Comparison of ENCODE assay signal across 17 cellular contexts in genomic region chr3:39910828-39911464, GRCh38.
DNase-seq lines count a peak whose midpoint lies in the region; FAIRE-seq and TF ChIP-seq lines count a peak whose summit lies in the region.
"Had no signal": no experiment of that assay in that cellular context is flagged by ENCODE, and none has a peak within 500 bp of the region (broad histone marks: within the 10 kb centered on the region; RNA-seq: fewer than 3 reads in every experiment).

No MANE protein-coding gene starts in this region.

- dilution Hi-C loops in keratinocyte (cut with MboI; ENCODE audit: extremely low pct_ligation_motif_present, low sequenced_read_pairs) = no loop called here

- intact Hi-C loops in transverse colon (cut with DNase I; ENCODE audit: low total_unique reads) = no loop called here

- H3K36me3 ChIP-seq in keratinocyte (ENCODE audit: control insufficient read depth in 2 of 2, extremely low read depth in 1 of 2, insufficient read depth in 2 of 2, low read length in 2 of 2) (no peaks in the 10 kb centered on the region), transverse colon (no peaks in the 10 kb centered on the region)
- H3K36me3 ChIP-seq: SJSA1 had no signal

- peak overlapping the region; percentile 26 for H3K27ac Mint-ChIP-seq in activated naive CD4-positive, alpha-beta T cell treated with anti-CD3 and anti-CD28 coated beads, Interleukin-2, amount 50 U/mL, for 24 hours
- peak overlapping the region in 3 of 5 experiments; percentile 78 to 89 (median 88) for H3K27ac Mint-ChIP-seq in brain
- H3K27ac Mint-ChIP-seq: nephron progenitor cell had no signal

- no peak for DNase-seq in activated naive CD4-positive, alpha-beta T cell (lab: John Stamatoyannopoulos, UW)
- DNase-seq in keratinocyte (ENCODE audit: low read depth, low spot score) (no peak), transverse colon (no peak), NCI-H226 (no peak)
- no peak for DNase-seq in stimulated activated CD4-positive, alpha-beta T cell treated with anti-CD3 and anti-CD28 coated beads, Interleukin-15, amount 100 ng/mL, for 24 hours
- no peak for DNase-seq in activated CD8-positive, alpha-beta memory T cell treated with anti-CD3 and anti-CD28 coated beads, Interleukin-2, amount 50 U/mL, for 4 hours
- DNase-seq: activated CD8-positive, alpha-beta memory T cell treated with anti-CD3 and anti-CD28 coated beads for 24 hours; activated effector memory CD4-positive, alpha-beta T cell treated with anti-CD3 and anti-CD28 coated beads, Interleukin-2, amount 50 U/mL, for 16 hours; hippocampal formation; stimulated activated naive CD8-positive, alpha-beta T cell treated with anti-CD3 and anti-CD28 coated beads, Interleukin-15, Interleukin-2, amounts not matched to agents 100 U/mL and 50 U/mL, for 24 hours had no signal

- H3K4me1 ChIP-seq in keratinocyte (ENCODE audit: control insufficient read depth, extremely low read depth, insufficient read depth, low read length) = peaks cover 10% of the 10 kb centered on the region
- peaks cover 0 to 29% (median 17%) of the 10 kb centered on the region in 4 donors for H3K4me1 ChIP-seq in transverse colon
- H3K4me1 ChIP-seq: A549, SJSA1 had no signal

- no peaks in the 10 kb centered on the region for H3K9me3 ChIP-seq in keratinocyte (ENCODE audit: control insufficient read depth, low read depth, low read length)
- H3K9me3 ChIP-seq in transverse colon = no peaks in the 10 kb centered on the region
- H3K9me3 ChIP-seq: A549, SJSA1 had no signal

- no peaks in the 10 kb centered on the region for H3K27me3 Mint-ChIP-seq in activated naive CD4-positive, alpha-beta T cell treated with anti-CD3 and anti-CD28 coated beads, Interleukin-2, amount 50 U/mL, for 24 hours
- no peaks in the 10 kb centered on the region for H3K27me3 Mint-ChIP-seq in brain

- peak; percentile 63 for FAIRE-seq in keratinocyte (lab: Jason Lieb, UNC)
- FAIRE-seq: A549 had no signal

- no peaks in the 10 kb centered on the region for H3K79me2 ChIP-seq in keratinocyte (ENCODE audit: control insufficient read depth, insufficient read depth, low read length)

- 22 to 47% methylated on average over 3 of the region's 3 CpGs for WGBS in transverse colon (ENCODE audit: low coverage in 1 of 2), 2 donors

- no peak overlapping the region for H3K4me2 ChIP-seq in keratinocyte (ENCODE audit: control insufficient read depth, extremely low read depth, insufficient read depth, low read depth, low read length)
- H3K4me2 ChIP-seq: A549 had no signal

- no peak overlapping the region for H3K9ac ChIP-seq in keratinocyte (ENCODE audit: control insufficient read depth, extremely low read depth, insufficient read depth, low read length)

- H3K27ac ChIP-seq in keratinocyte (ENCODE audit: control insufficient read depth, insufficient read depth, low read length) (no peak overlapping the region), transverse colon (peak overlapping the region; percentile 21 to 64 (median 42))
- H3K27ac ChIP-seq: A549, SJSA1 had no signal

- H3K4me3 ChIP-seq in keratinocyte (ENCODE audit: control insufficient read depth in 2 of 3, extremely low read depth in 1 of 3, insufficient read depth in 2 of 3, low read depth in 1 of 3, low read length in 3 of 3) (no peak overlapping the region), transverse colon (no peak overlapping the region)
- H3K4me3 ChIP-seq: A549, SJSA1 had no signal

- H3K9me1 ChIP-seq in keratinocyte (ENCODE audit: control insufficient read depth, extremely low read depth, insufficient read depth, low read length) = no peaks in the 10 kb centered on the region

- no peaks in the 10 kb centered on the region for H3K4me1 Mint-ChIP-seq in activated naive CD4-positive, alpha-beta T cell treated with anti-CD3 and anti-CD28 coated beads, Interleukin-2, amount 50 U/mL, for 24 hours
- peaks cover 6% of the 10 kb centered on the region for H3K4me1 Mint-ChIP-seq in brain
- H3K4me1 Mint-ChIP-seq: central memory CD8-positive, alpha-beta T cell had no signal

- H3K27me3 ChIP-seq in keratinocyte (ENCODE audit: control insufficient read depth, extremely low read depth, insufficient read depth, low read length) = no peaks in the 10 kb centered on the region
- no peaks in the 10 kb centered on the region for H3K27me3 ChIP-seq in transverse colon
- H3K27me3 ChIP-seq: SJSA1 had no signal

- in situ Hi-C loops in transverse colon (cut with MboI; ENCODE audit: low pct_ligation_motif_present in 1 of 4, low pct_unique_long_range_greater_than_20kb in 1 of 4, low sequenced_read_pairs in 3 of 4) = no loop called here

- no peaks in the 10 kb centered on the region for H3K9me3 Mint-ChIP-seq in activated naive CD4-positive, alpha-beta T cell treated with anti-CD3 and anti-CD28 coated beads, Interleukin-2, amount 50 U/mL, for 24 hours
- no peaks in the 10 kb centered on the region for H3K9me3 Mint-ChIP-seq in brain
- H3K9me3 Mint-ChIP-seq: central memory CD8-positive, alpha-beta T cell; H9; nephron progenitor cell had no signal

- H3K36me3 Mint-ChIP-seq in activated naive CD4-positive, alpha-beta T cell treated with anti-CD3 and anti-CD28 coated beads, Interleukin-2, amount 50 U/mL, for 24 hours = no peaks in the 10 kb centered on the region
- no peaks in the 10 kb centered on the region for H3K36me3 Mint-ChIP-seq in brain

- no peak overlapping the region for H2AFZ ChIP-seq in keratinocyte (ENCODE audit: control insufficient read depth, low read length)

- H3K4me3 Mint-ChIP-seq in activated naive CD4-positive, alpha-beta T cell treated with anti-CD3 and anti-CD28 coated beads, Interleukin-2, amount 50 U/mL, for 24 hours = no peak overlapping the region
- no peak overlapping the region for H3K4me3 Mint-ChIP-seq in brain
- H3K4me3 Mint-ChIP-seq: central memory CD8-positive, alpha-beta T cell; H9; nephron progenitor cell had no signal

- no peak for TF ChIP-seq EP300 in transverse colon (IDR thresholded peaks at IDR 0.05; ENCODE audit: low read depth)

- H4K20me1 ChIP-seq in keratinocyte (ENCODE audit: control insufficient read depth, extremely low read depth, insufficient read depth, low read length) = no peaks in the 10 kb centered on the region

- TF ChIP-seq POLR2A in transverse colon (IDR thresholded peaks at IDR 0.05) = no peak

- no peak for TF ChIP-seq CTCF in brain (conservative IDR thresholded peaks at IDR 0.05)
- TF ChIP-seq CTCF in keratinocyte (optimal IDR thresholded peaks at IDR 0.05 in 1 of 3, IDR thresholded peaks at IDR 0.05 in 1 of 3, conservative IDR thresholded peaks at IDR 0.05 in 1 of 3; ENCODE audit: extremely low read depth in 1 of 3, insufficient read depth in 2 of 3, low read length in 3 of 3) = no peak
- TF ChIP-seq CTCF in transverse colon (IDR thresholded peaks at IDR 0.05) = no peak
